Comparison of ENCODE assay signal across 13 cellular contexts in the genomic region with DNA sequence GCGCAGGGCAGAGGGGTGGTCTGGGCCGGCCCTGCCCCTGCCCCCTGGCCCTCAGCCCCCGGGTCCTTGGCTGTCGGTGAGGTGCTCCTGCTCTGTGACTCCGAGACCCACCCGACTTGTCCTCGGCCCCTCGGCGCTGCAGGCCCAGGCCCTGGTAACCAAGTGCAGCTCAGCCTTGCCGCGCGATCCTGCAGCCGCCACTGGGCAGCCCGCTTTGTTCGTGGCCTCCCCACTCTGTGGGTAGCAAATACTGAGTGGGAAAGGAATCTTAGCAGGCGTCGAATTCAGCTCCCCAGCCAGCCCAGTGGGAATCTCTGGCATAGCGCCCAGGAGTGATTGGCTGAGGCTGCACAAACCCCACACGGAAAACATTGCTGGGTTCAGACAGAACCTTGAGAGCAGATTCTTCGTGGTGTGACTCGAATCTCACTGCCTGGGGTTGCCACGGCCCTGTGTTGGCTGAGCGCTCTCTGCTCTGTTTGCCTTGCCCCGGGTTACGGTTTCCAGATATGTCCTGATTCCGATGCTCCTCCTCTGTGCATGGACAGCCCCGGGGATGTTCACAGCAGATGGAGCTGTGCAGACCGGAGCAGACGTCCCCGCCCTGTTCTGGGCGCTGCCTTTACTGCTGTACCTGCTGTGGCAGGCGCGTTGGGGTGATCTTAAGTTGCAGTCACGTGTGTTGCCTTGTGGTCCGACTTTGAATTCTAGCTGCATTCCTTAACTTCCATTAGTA. TPM values are rescaled to one million over a fixed set of nuclear protein-coding genes. Genes with fewer than 3 reads are reported as not detected.
DNase-seq lines count a peak whose midpoint lies in the region; FAIRE-seq and TF ChIP-seq lines count a peak whose summit lies in the region.
"Had no signal": no experiment of that assay in that cellular context is flagged by ENCODE, and none has a peak within 500 bp of the region (broad histone marks: within the 10 kb centered on the region; RNA-seq: fewer than 3 reads in every experiment).

No MANE protein-coding gene starts in this region.

- H3K27me3 ChIP-seq in tibial artery: peaks cover 0 to 31% of the 10 kb centered on the region in 2 donors

- H3K9me3 ChIP-seq in kidney (ENCODE audit: control insufficient read depth in 1 of 2, low read length in 2 of 2): no peaks in the 10 kb centered on the region
- H3K9me3 ChIP-seq in tibial artery: no peaks in the 10 kb centered on the region
- H3K9me3 ChIP-seq: prostate gland had no signal

- H3K4me1 ChIP-seq in kidney (ENCODE audit: control insufficient read depth in 1 of 2, insufficient read depth in 1 of 2, low read depth in 1 of 2, low read length in 2 of 2): no peaks in the 10 kb centered on the region
- H3K4me1 ChIP-seq in tibial artery: no peaks in the 10 kb centered on the region
- H3K4me1 ChIP-seq: prostate gland had no signal

- H3K27ac ChIP-seq in kidney (ENCODE audit: low read depth in 2 of 2, low read length in 2 of 2) (no peak overlapping the region), tibial artery (no peak overlapping the region)
- H3K27ac ChIP-seq: prostate gland had no signal

- no peak for FAIRE-seq in kidney (lab: Jason Lieb, UNC)
- FAIRE-seq: GM18507, H54 had no signal

- H3K4me3 ChIP-seq in kidney (ENCODE audit: low read length in 2 of 2) (no peak overlapping the region), tibial artery (no peak overlapping the region)
- H3K4me3 ChIP-seq: prostate gland had no signal

- no peak overlapping the region for H3K9ac ChIP-seq in kidney (ENCODE audit: low read length in 2 of 2)

- TF ChIP-seq CTCF in kidney (IDR thresholded peaks at IDR 0.05; ENCODE audit: borderline replicate concordance, extremely low read depth, insufficient read depth) (no peak), tibial artery (IDR thresholded peaks at IDR 0.05) (no peak)

- intact Hi-C loops in kidney (cut with DNase I): no loop called here
- intact Hi-C loops in tibial artery (cut with DNase I; ENCODE audit: low total_unique reads): no loop called here

- peak; percentile 62 for DNase-seq in activated effector memory CD4-positive, alpha-beta T cell treated with anti-CD3 and anti-CD28 coated beads, Interleukin-2, amount 50 U/mL, for 16 hours
- no peak for DNase-seq in activated effector memory CD4-positive, alpha-beta T cell treated with Interleukin-2 at 50 U/mL for 16 hours
- peak; percentile 77 for DNase-seq in amniotic epithelial cell (ENCODE audit: low read depth)
- peak; percentile 60 for DNase-seq in kidney
- peak; percentile 19 to 59 for DNase-seq in tibial artery
- DNase-seq in NCI-H1436 treated with DMSO at 0.1 percent for 48 hours (lab: John Stamatoyannopoulos, UW): no peak
- DNase-seq in cerebellar cortex (ENCODE audit: low spot score): no peak
- no peak for DNase-seq in NCI-H748 (lab: John Stamatoyannopoulos, UW; ENCODE audit: unreplicated experiment)
- DNase-seq: CD4-positive, CD25-positive, alpha-beta regulatory T cell; NCI-H2029 treated with DMSO at 0.1 percent for 48 hours had no signal

- H3K36me3 ChIP-seq in kidney (ENCODE audit: control insufficient read depth in 1 of 2, insufficient read depth in 2 of 2, low read length in 2 of 2): no peaks in the 10 kb centered on the region
- H3K36me3 ChIP-seq in tibial artery: no peaks in the 10 kb centered on the region
- H3K36me3 ChIP-seq: prostate gland had no signal

RNA-seq across cellular contexts. Expression of a gene that starts 13.4 kb away (rescaled TPM):
- total RNA-seq in kidney: 71.5 TPM
- 40.5 TPM for polyA plus RNA-seq in kidney (ENCODE audit: insufficient read depth, low read depth, low replicate concordance)

Comparison
In these comparisons a context has a peak if more than half of its experiments do, and no peak if none do; other contexts are left out.
1. DNase-seq: peak in activated effector memory CD4-positive, alpha-beta T cell treated with anti-CD3 and anti-CD28 coated beads, Interleukin-2, amount 50 U/mL, for 16 hours (single experiment), amniotic epithelial cell (single experiment), kidney (single experiment) and tibial artery (2 of 2); none in activated effector memory CD4-positive, alpha-beta T cell treated with Interleukin-2 at 50 U/mL for 16 hours (single experiment), NCI-H1436 treated with DMSO at 0.1 percent for 48 hours (single experiment), cerebellar cortex (single experiment) and NCI-H748 (single experiment).